15 cellular contexts compared by ENCODE assay signal in the genomic region with DNA sequence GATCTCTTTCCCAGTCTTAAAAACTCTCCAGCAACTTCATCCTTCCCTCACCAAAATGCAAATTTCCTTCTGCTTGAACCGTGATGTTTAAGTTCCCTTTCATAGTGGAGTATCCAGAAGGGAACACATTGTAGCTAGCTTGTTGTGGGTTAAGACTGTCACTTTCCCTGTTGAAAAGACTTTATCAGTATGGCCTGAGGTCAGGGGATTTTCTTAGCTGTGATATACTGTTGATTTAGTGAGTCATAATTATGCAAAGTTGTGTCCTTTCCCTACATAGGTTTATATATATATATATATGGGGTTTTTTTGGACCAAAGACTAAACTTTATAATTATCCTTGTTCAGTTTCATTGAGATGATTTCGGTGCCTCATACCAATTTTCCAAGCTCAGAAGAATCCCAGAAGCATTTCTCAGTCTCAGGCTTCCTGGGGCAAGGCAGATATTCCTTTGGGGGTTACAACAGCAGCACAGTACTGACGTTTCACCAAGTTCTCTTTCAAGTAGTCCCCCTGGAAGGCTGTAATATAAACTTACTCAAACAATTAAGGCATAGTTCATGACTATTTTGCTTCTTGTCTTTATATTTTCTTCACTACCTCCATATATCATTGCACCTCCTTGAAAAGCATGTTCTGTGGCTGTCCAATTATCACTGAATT. TPM values are rescaled to one million over a fixed set of nuclear protein-coding genes. Genes with fewer than 3 reads are reported as not detected.
DNase-seq lines count a peak whose midpoint lies in the region; ATAC-seq, FAIRE-seq and TF ChIP-seq lines count a peak whose summit lies in the region.
"Had no signal": no experiment of that assay in that cellular context is flagged by ENCODE, and none has a peak within 500 bp of the region (broad histone marks: within the 10 kb centered on the region; RNA-seq: fewer than 3 reads in every experiment).

No MANE protein-coding gene starts in this region.

- peak; percentile 39 for ATAC-seq in effector memory CD8-positive, alpha-beta T cell (replicated peaks)
- ATAC-seq in gastrocnemius medialis (no peak), GM19452 (IDR thresholded peaks at IDR 0.05; ENCODE audit: unreplicated experiment) (no peak), GM19455 (IDR thresholded peaks at IDR 0.05; ENCODE audit: unreplicated experiment) (no peak)
- ATAC-seq: upper lobe of right lung had no signal

- TF ChIP-seq CTCF in gastrocnemius medialis (IDR thresholded peaks at IDR 0.05 in 4 of 5, conservative IDR thresholded peaks at IDR 0.05 in 1 of 5) (no peak), tibial artery (IDR thresholded peaks at IDR 0.05) (no peak)

- peak overlapping the region; percentile 91 to 92 (median 92) for H3K27ac ChIP-seq in gastrocnemius medialis
- H3K27ac ChIP-seq in tibial artery: no peak overlapping the region
- H3K27ac ChIP-seq: esophagus squamous epithelium, upper lobe of right lung had no signal

- no peak for TF ChIP-seq POLR2A in gastrocnemius medialis (IDR thresholded peaks at IDR 0.05)

- H3K36me3 Mint-ChIP-seq in T-helper 1 cell treated with Interleukin-12 subunit alpha and Interleukin-12 subunit beta and Interleukin-4 antibody, amounts not matched to agents 30 μg/mL and 1 μg/mL, for 36 hours (ENCODE audit: low read depth): peaks cover 12% of the 10 kb centered on the region
- peaks cover 51% of the 10 kb centered on the region for H3K36me3 Mint-ChIP-seq in effector memory CD8-positive, alpha-beta T cell (ENCODE audit: insufficient read depth)

- H3K36me3 ChIP-seq in gastrocnemius medialis (no peaks in the 10 kb centered on the region), tibial artery (peaks cover 0 to under 1% (median 0%) of the 10 kb centered on the region in 3 donors)
- H3K36me3 ChIP-seq: esophagus squamous epithelium had no signal

- no peaks in the 10 kb centered on the region for H3K27me3 Mint-ChIP-seq in T-helper 1 cell treated with Interleukin-12 subunit alpha and Interleukin-12 subunit beta and Interleukin-4 antibody, amounts not matched to agents 30 μg/mL and 1 μg/mL, for 36 hours (ENCODE audit: low read depth)
- H3K27me3 Mint-ChIP-seq in effector memory CD8-positive, alpha-beta T cell: no peaks in the 10 kb centered on the region

- no peak overlapping the region for H3K4me3 Mint-ChIP-seq in T-helper 1 cell treated with Interleukin-12 subunit alpha and Interleukin-12 subunit beta and Interleukin-4 antibody, amounts not matched to agents 30 μg/mL and 1 μg/mL, for 36 hours
- no peak overlapping the region for H3K4me3 Mint-ChIP-seq in effector memory CD8-positive, alpha-beta T cell
- H3K4me3 Mint-ChIP-seq: mesothelial cell of epicardium had no signal

- intact Hi-C loops in gastrocnemius medialis (cut with DNase I; ENCODE audit: low total_unique reads): no loop called here
- intact Hi-C loops in tibial artery (cut with DNase I; ENCODE audit: low total_unique reads): no loop called here

- peaks cover 6% of the 10 kb centered on the region for H3K4me1 Mint-ChIP-seq in T-helper 1 cell treated with Interleukin-12 subunit alpha and Interleukin-12 subunit beta and Interleukin-4 antibody, amounts not matched to agents 30 μg/mL and 1 μg/mL, for 36 hours (ENCODE audit: low read depth)
- peaks cover 7 to 21% of the 10 kb centered on the region in 2 donors for H3K4me1 Mint-ChIP-seq in effector memory CD8-positive, alpha-beta T cell (ENCODE audit: low read depth in 2 of 2)

- H3K4me3 ChIP-seq in gastrocnemius medialis (no peak overlapping the region), tibial artery (no peak overlapping the region)
- H3K4me3 ChIP-seq: esophagus squamous epithelium, upper lobe of right lung had no signal

- in situ Hi-C loops in gastrocnemius medialis (cut with MboI; ENCODE audit: low sequenced_read_pairs in 4 of 4): no loop called here

- no peak for DNase-seq in T-helper 1 cell
- DNase-seq in RCC 7860 (ENCODE audit: low spot score): peak; percentile 25
- no peak for DNase-seq in effector memory CD8-positive, alpha-beta T cell
- DNase-seq in gastrocnemius medialis: no peak
- no peak for DNase-seq in tibial artery
- DNase-seq: activated CD8-positive, alpha-beta memory T cell treated with anti-CD3 and anti-CD28 coated beads, Interleukin-2, amount 50 U/mL, for 48 hours; esophagus squamous epithelium; NCI-H146; SHP77; upper lobe of right lung had no signal

- H3K27me3 ChIP-seq in gastrocnemius medialis (no peaks in the 10 kb centered on the region), tibial artery (no peaks in the 10 kb centered on the region)
- H3K27me3 ChIP-seq: esophagus squamous epithelium, upper lobe of right lung had no signal

- H3K9me3 ChIP-seq in gastrocnemius medialis: no peaks in the 10 kb centered on the region
- H3K9me3 ChIP-seq in tibial artery: no peaks in the 10 kb centered on the region
- H3K9me3 ChIP-seq: esophagus squamous epithelium, upper lobe of right lung had no signal

- peak overlapping the region; percentile 50 for H3K27ac Mint-ChIP-seq in T-helper 1 cell treated with Interleukin-12 subunit alpha and Interleukin-12 subunit beta and Interleukin-4 antibody, amounts not matched to agents 30 μg/mL and 1 μg/mL, for 36 hours
- H3K27ac Mint-ChIP-seq in effector memory CD8-positive, alpha-beta T cell: peak overlapping the region; percentile 56 to 80
- H3K27ac Mint-ChIP-seq: mesothelial cell of epicardium had no signal

- peaks cover 36 to 43% of the 10 kb centered on the region in 2 donors for H3K4me1 ChIP-seq in gastrocnemius medialis
- no peaks in the 10 kb centered on the region for H3K4me1 ChIP-seq in tibial artery
- H3K4me1 ChIP-seq: upper lobe of right lung had no signal

- FAIRE-seq in RCC 7860 (lab: Jason Lieb, UNC): no peak
- FAIRE-seq: A204.1 had no signal

- H3K9me3 Mint-ChIP-seq in T-helper 1 cell treated with Interleukin-12 subunit alpha and Interleukin-12 subunit beta and Interleukin-4 antibody, amounts not matched to agents 30 μg/mL and 1 μg/mL, for 36 hours: no peaks in the 10 kb centered on the region
- no peaks in the 10 kb centered on the region for H3K9me3 Mint-ChIP-seq in effector memory CD8-positive, alpha-beta T cell
- H3K9me3 Mint-ChIP-seq: mesothelial cell of epicardium had no signal

RNA-seq across cellular contexts. Expression of a gene that starts 35.7 kb away (rescaled TPM):
- total RNA-seq in gastrocnemius medialis: under 1 TPM in 3 of 4 donors, not detected in 1; 0.11 to 0.51 (median 0.13) TPM

RNA-seq across cellular contexts. Expression of a gene that starts 44.9 kb away (rescaled TPM):
- 10 to 100 TPM; 67.8 to 91.3 (median 84.8) TPM for total RNA-seq in gastrocnemius medialis

Comparison
In these comparisons a context has a peak if more than half of its experiments do, and no peak if none do; other contexts are left out.
1. H3K27ac ChIP-seq: peak in gastrocnemius medialis (4 of 4); none in tibial artery (0 of 2).